ENCODE assay signal across 1 cellular context in genomic region chr10:12097791-12098190, GRCh38.
TF ChIP-seq lines count a peak whose summit lies in the region.

No MANE protein-coding gene starts in this region.

TF ChIP-seq in SK-N-SH, 30 proteins besides CTCF, POLR2A, EP300 and RAD21 (continued from another document):
- TF ChIP-seq MAX (IDR thresholded peaks at IDR 0.05; ENCODE audit: low read depth) (no peak), USF1 (IDR thresholded peaks at IDR 0.05; ENCODE audit: borderline replicate concordance, low read depth) (no peak), RXRA (IDR thresholded peaks at IDR 0.05; ENCODE audit: borderline replicate concordance, low read depth) (no peak), GABPA (IDR thresholded peaks at IDR 0.05; ENCODE audit: low read depth) (no peak), TCF12 (IDR thresholded peaks at IDR 0.05) (no peak)
